12 cellular contexts compared by ENCODE assay signal in the genomic region with DNA sequence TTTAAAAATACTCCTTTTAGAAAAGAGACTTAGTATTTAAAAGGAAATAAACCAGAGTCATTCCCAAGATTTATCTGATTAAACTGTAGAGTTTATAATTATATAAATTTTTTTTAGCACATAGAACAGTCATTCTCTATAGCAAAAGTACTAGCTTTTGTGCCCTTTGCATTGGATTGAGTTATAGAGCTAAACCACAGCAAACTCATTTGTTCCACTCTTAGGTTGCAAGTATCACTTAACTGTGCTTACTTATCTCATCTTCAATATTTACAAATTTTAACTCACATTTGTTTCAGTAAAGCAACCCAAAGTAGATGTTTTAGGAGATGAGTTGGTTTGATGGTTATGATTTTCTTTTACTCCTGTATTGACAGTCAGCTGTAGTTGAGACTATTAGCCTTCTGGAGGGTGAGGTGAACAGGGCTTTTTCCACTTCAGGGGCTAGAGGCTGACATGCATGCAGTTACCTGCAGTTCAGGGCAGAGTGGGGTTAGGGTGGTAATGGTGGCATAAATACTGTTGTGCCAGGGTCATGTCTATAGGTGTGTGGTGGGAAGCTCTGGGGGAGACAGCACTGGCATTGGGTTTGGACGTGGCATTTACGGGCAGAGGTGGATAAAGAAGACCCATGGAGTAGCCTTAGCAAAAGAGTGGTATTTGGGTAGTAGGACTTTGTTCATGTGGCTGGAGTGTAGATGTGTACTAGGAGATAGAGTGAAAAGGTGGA. TPM values are rescaled to one million over a fixed set of nuclear protein-coding genes. Genes with fewer than 3 reads are reported as not detected.
DNase-seq lines count a peak whose midpoint lies in the region; ATAC-seq, FAIRE-seq and TF ChIP-seq lines count a peak whose summit lies in the region.
"Had no signal": no experiment of that assay in that cellular context is flagged by ENCODE, and none has a peak within 500 bp of the region (broad histone marks: within the 10 kb centered on the region; RNA-seq: fewer than 3 reads in every experiment).

No MANE protein-coding gene starts in this region.

- POLR2A ChIA-PET in activated naive CD8-positive, alpha-beta T cell treated with anti-CD3 and anti-CD28 coated beads, Interleukin-2, amount 10 ng/mL, durations not matched to agents 7 days and 5 days (lab: Charles Lee), result interaction anchor here (1.0 kb wide), 1 partner anchor 42 kb away, joined by 6 read pairs; a partner anchor contains a TSS

- 83 to 91% methylated on average over 2 of the region's 2 CpGs for WGBS in testis, 2 donors

- no peaks in the 10 kb centered on the region for H3K27me3 Mint-ChIP-seq in CD4-positive, CD25-positive, alpha-beta regulatory T cell
- H3K27me3 Mint-ChIP-seq in activated naive CD8-positive, alpha-beta T cell treated with anti-CD3 and anti-CD28 coated beads, Interleukin-2, amount 10 ng/mL, durations not matched to agents 7 days and 5 days, result no peaks in the 10 kb centered on the region
- no peaks in the 10 kb centered on the region for H3K27me3 Mint-ChIP-seq in natural killer cell (ENCODE audit: low read depth in 2 of 2)

- TF ChIP-seq CTCF in natural killer cell (IDR thresholded peaks at IDR 0.05) (no peak), testis (IDR thresholded peaks at IDR 0.05) (no peak)

- peaks cover 76% of the 10 kb centered on the region for H3K4me1 ChIP-seq in CD4-positive, CD25-positive, alpha-beta regulatory T cell (ENCODE audit: control insufficient read depth, insufficient read depth, low read length, poor library complexity, severe bottlenecking)
- peaks cover 5% of the 10 kb centered on the region for H3K4me1 ChIP-seq in testis

- no peak for TF ChIP-seq POLR2A in testis (IDR thresholded peaks at IDR 0.05)
- TF ChIP-seq POLR2A in H54 (IDR thresholded peaks at IDR 0.05; ENCODE audit: low read depth, low read length), result no peak

- no peaks in the 10 kb centered on the region for H3K9me3 Mint-ChIP-seq in CD4-positive, CD25-positive, alpha-beta regulatory T cell
- no peaks in the 10 kb centered on the region for H3K9me3 Mint-ChIP-seq in activated naive CD8-positive, alpha-beta T cell treated with anti-CD3 and anti-CD28 coated beads, Interleukin-2, amount 10 ng/mL, durations not matched to agents 7 days and 5 days
- no peaks in the 10 kb centered on the region for H3K9me3 Mint-ChIP-seq in natural killer cell

- H3K27ac Mint-ChIP-seq in CD4-positive, CD25-positive, alpha-beta regulatory T cell, result peak overlapping the region; percentile 40 to 85 (median 83)
- no peak overlapping the region for H3K27ac Mint-ChIP-seq in activated naive CD8-positive, alpha-beta T cell treated with anti-CD3 and anti-CD28 coated beads, Interleukin-2, amount 10 ng/mL, durations not matched to agents 7 days and 5 days
- H3K27ac Mint-ChIP-seq in natural killer cell, result peak overlapping the region; percentile 80 to 85

- intact Hi-C loops in natural killer cell (cut with micrococcal nuclease), result loop anchor here (5.0 kb wide), 1 partner anchor 36 kb away; no protein-coding TSS in a partner anchor
- intact Hi-C loops in testis (cut with DNase I; ENCODE audit: low total_unique reads), result no loop called here

- no peak for FAIRE-seq in H54 (lab: Jason Lieb, UNC)
- FAIRE-seq: islet of Langerhans had no signal

- H3K9me3 ChIP-seq in CD4-positive, CD25-positive, alpha-beta regulatory T cell (ENCODE audit: control insufficient read depth in 2 of 2, low read length in 2 of 2), result no peaks in the 10 kb centered on the region
- no peaks in the 10 kb centered on the region for H3K9me3 ChIP-seq in testis

- H3K4me3 Mint-ChIP-seq in CD4-positive, CD25-positive, alpha-beta regulatory T cell, result peak overlapping the region in 3 of 4 donors; percentile 44 to 75 (median 53)
- peak overlapping the region; percentile 3 for H3K4me3 Mint-ChIP-seq in activated naive CD8-positive, alpha-beta T cell treated with anti-CD3 and anti-CD28 coated beads, Interleukin-2, amount 10 ng/mL, durations not matched to agents 7 days and 5 days
- peak overlapping the region; percentile 59 for H3K4me3 Mint-ChIP-seq in natural killer cell

- H3K36me3 ChIP-seq in CD4-positive, CD25-positive, alpha-beta regulatory T cell (ENCODE audit: control insufficient read depth, insufficient read depth, low read length), result no peaks in the 10 kb centered on the region
- no peaks in the 10 kb centered on the region for H3K36me3 ChIP-seq in testis (ENCODE audit: low read depth, missing control alignments)

- peak overlapping the region; percentile 27 for H3K4me3 ChIP-seq in CD4-positive, CD25-positive, alpha-beta regulatory T cell (ENCODE audit: low read depth, low read length)
- H3K4me3 ChIP-seq in testis, result no peak overlapping the region

- peak overlapping the region; percentile 7 for H3K27ac ChIP-seq in CD4-positive, CD25-positive, alpha-beta regulatory T cell (ENCODE audit: insufficient read depth, low read length, poor library complexity, severe bottlenecking)
- H3K27ac ChIP-seq in testis, result no peak overlapping the region

- H3K27me3 ChIP-seq in CD4-positive, CD25-positive, alpha-beta regulatory T cell (ENCODE audit: control insufficient read depth, insufficient read depth, low read length), result no peaks in the 10 kb centered on the region
- H3K27me3 ChIP-seq in testis, result no peaks in the 10 kb centered on the region

- DNase-seq in CD4-positive, CD25-positive, alpha-beta regulatory T cell, result no peak
- no peak for DNase-seq in activated naive CD8-positive, alpha-beta T cell treated with anti-CD3 and anti-CD28 coated beads, Interleukin-2, amount 10 ng/mL, durations not matched to agents 7 days and 5 days
- no peak for DNase-seq in natural killer cell
- no peak for DNase-seq in testis
- DNase-seq in NCI-H748 treated with DMSO at 0.1 percent for 48 hours (lab: John Stamatoyannopoulos, UW), result no peak
- no peak for DNase-seq in H54 (ENCODE audit: insufficient read length, low spot score)
- DNase-seq in DMS 273 (lab: John Stamatoyannopoulos, UW; ENCODE audit: unreplicated experiment), result no peak
- DNase-seq: caudate nucleus; NCI-H1092 treated with DMSO at 0.1 percent for 48 hours; stimulated activated CD4-positive, alpha-beta T cell treated with anti-CD3 and anti-CD28 coated beads, Interleukin-2, amount 100 ng/mL, for 24 hours had no signal

- H3K4me1 Mint-ChIP-seq in CD4-positive, CD25-positive, alpha-beta regulatory T cell, result peaks cover 60 to 85% (median 79%) of the 10 kb centered on the region in 4 donors
- H3K4me1 Mint-ChIP-seq in activated naive CD8-positive, alpha-beta T cell treated with anti-CD3 and anti-CD28 coated beads, Interleukin-2, amount 10 ng/mL, durations not matched to agents 7 days and 5 days, result peaks cover 52% of the 10 kb centered on the region
- peaks cover 87% of the 10 kb centered on the region in 2 donors for H3K4me1 Mint-ChIP-seq in natural killer cell

- peak in 1 of 2 donors; percentile 28 for ATAC-seq in CD4-positive, CD25-positive, alpha-beta regulatory T cell (ENCODE audit: low read depth in 2 of 2)
- ATAC-seq in GM21576 (IDR thresholded peaks at IDR 0.05; ENCODE audit: unreplicated experiment) (peak; percentile 9), natural killer cell (peak in 2 of 3 donors; percentile 27 to 32)
- ATAC-seq in activated naive CD8-positive, alpha-beta T cell treated with anti-CD3 and anti-CD28 coated beads, Interleukin-2, amount 10 ng/mL, durations not matched to agents 7 days and 5 days (ENCODE audit: low read depth), result no peak

- peaks cover 10% of the 10 kb centered on the region for H3K36me3 Mint-ChIP-seq in CD4-positive, CD25-positive, alpha-beta regulatory T cell
- H3K36me3 Mint-ChIP-seq in activated naive CD8-positive, alpha-beta T cell treated with anti-CD3 and anti-CD28 coated beads, Interleukin-2, amount 10 ng/mL, durations not matched to agents 7 days and 5 days, result peaks cover 16% of the 10 kb centered on the region
- no peaks in the 10 kb centered on the region for H3K36me3 Mint-ChIP-seq in natural killer cell

RNA-seq across cellular contexts. Expression of a gene that starts 42.1 kb away (rescaled TPM):
- total RNA-seq in CD4-positive, CD25-positive, alpha-beta regulatory T cell, result 143 TPM
- polyA plus RNA-seq in CD4-positive, CD25-positive, alpha-beta regulatory T cell, result 1 to 10 TPM; 2.6 to 6.6 (median 5.6) TPM
- 100 to 1,000 TPM; 109 to 122 TPM for total RNA-seq in activated naive CD8-positive, alpha-beta T cell treated with anti-CD3 and anti-CD28 coated beads, Interleukin-2, amount 10 ng/mL, durations not matched to agents 7 days and 5 days
- total RNA-seq in natural killer cell (100 to 1,000 TPM; 149 to 166 (median 153) TPM), testis (100 to 1,000 TPM; 141 to 166 TPM)
- polyA plus RNA-seq in testis (ENCODE audit: insufficient read depth, low read depth, low replicate concordance), result 68.6 TPM

Comparison
In these comparisons a context has a peak if more than half of its experiments do, and no peak if none do; other contexts are left out.
1. H3K4me3 Mint-ChIP-seq: peak in every context shown above with its lines; median percentile 59 in natural killer cell; 53 in CD4-positive, CD25-positive, alpha-beta regulatory T cell; 3 in activated naive CD8-positive, alpha-beta T cell treated with anti-CD3 and anti-CD28 coated beads, Interleukin-2, amount 10 ng/mL, durations not matched to agents 7 days and 5 days.